15 cellular contexts compared by ENCODE assay signal in the genomic region with DNA sequence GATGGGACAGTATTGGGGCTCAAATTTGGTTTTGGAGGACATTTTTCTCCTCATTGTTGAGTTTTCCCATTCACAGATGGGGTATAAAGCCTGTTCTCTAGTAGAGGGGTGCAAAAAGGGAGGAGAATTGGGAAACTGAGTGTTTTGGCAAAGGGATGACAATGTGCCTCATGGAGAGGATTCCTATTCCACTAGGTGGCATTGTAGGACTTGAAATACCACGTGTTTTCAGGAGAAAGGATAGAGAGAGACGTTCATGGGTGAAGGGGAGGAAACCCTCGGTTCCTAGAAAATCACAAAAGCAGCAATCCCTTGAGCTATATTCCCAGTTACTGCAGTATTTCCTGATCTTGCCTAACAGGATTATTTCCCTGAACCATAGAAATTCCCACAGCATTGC.
DNase-seq lines count a peak whose midpoint lies in the region; ATAC-seq and TF ChIP-seq lines count a peak whose summit lies in the region.
"Had no signal": no experiment of that assay in that cellular context is flagged by ENCODE, and none has a peak within 500 bp of the region (broad histone marks: within the 10 kb centered on the region; RNA-seq: fewer than 3 reads in every experiment).

No MANE protein-coding gene starts in this region.

- no peaks in the 10 kb centered on the region for H3K4me1 ChIP-seq in breast epithelium
- H3K4me1 ChIP-seq in OCI-LY1 (ENCODE audit: insufficient read depth, low read length, severe bottlenecking), result no peaks in the 10 kb centered on the region
- no peaks in the 10 kb centered on the region for H3K4me1 ChIP-seq in endodermal cell (ENCODE audit: control insufficient read depth, insufficient read depth, low read length)
- H3K4me1 ChIP-seq: spleen had no signal

- intact Hi-C loops in MCF 10A (cut with micrococcal nuclease) (no loop called here), breast epithelium (cut with DNase I; ENCODE audit: low total_unique reads) (no loop called here)

- no peak for TF ChIP-seq CTCF in MCF 10A (IDR thresholded peaks at IDR 0.05; ENCODE audit: unreplicated experiment)
- TF ChIP-seq CTCF in breast epithelium (IDR thresholded peaks at IDR 0.05), result no peak
- TF ChIP-seq CTCF in OCI-LY1 (IDR thresholded peaks at IDR 0.05; ENCODE audit: low read length), result peak; percentile 17; the same call in 1 of the 2 replicates
- peak; percentile 42 for TF ChIP-seq CTCF in endodermal cell (conservative IDR thresholded peaks at IDR 0.05)

- H3F3A ChIP-seq in OCI-LY1 (ENCODE audit: insufficient read depth, low read length), result no peaks in the 10 kb centered on the region

- no peaks in the 10 kb centered on the region for H4K20me1 ChIP-seq in OCI-LY1 (ENCODE audit: insufficient read depth, low read length)

- no peak overlapping the region for H3K4me3 Mint-ChIP-seq in MCF 10A (ENCODE audit: unreplicated experiment)
- no peak overlapping the region for H3K4me3 Mint-ChIP-seq in endodermal cell
- H3K4me3 Mint-ChIP-seq: activated CD4-positive, alpha-beta memory T cell treated with anti-CD3 and anti-CD28 coated beads, Interleukin-2, amount 10 ng/mL, durations not matched to agents 7 days and 5 days; activated naive CD8-positive, alpha-beta T cell; B cell; T-cell had no signal

- no peak for TF ChIP-seq POLR2A in breast epithelium (IDR thresholded peaks at IDR 0.05)

- no peaks in the 10 kb centered on the region for H3K4me1 Mint-ChIP-seq in MCF 10A (ENCODE audit: insufficient read depth, unreplicated experiment)
- no peaks in the 10 kb centered on the region for H3K4me1 Mint-ChIP-seq in endodermal cell
- H3K4me1 Mint-ChIP-seq: activated CD4-positive, alpha-beta memory T cell treated with anti-CD3 and anti-CD28 coated beads, Interleukin-2, amount 10 ng/mL, durations not matched to agents 7 days and 5 days; B cell; T-cell had no signal

- H3K36me3 ChIP-seq in breast epithelium, result no peaks in the 10 kb centered on the region
- no peaks in the 10 kb centered on the region for H3K36me3 ChIP-seq in OCI-LY1 (ENCODE audit: insufficient read depth, low read length)
- H3K36me3 ChIP-seq in endodermal cell (ENCODE audit: control insufficient read depth, insufficient read depth, low read length), result no peaks in the 10 kb centered on the region
- H3K36me3 ChIP-seq: spleen had no signal

- no TSS peak for BruUV-seq in MCF 10A (replicated peaks; lab: Mats Ljungman, UMichigan)

- H3K27ac ChIP-seq in breast epithelium (no peak overlapping the region), OCI-LY1 (ENCODE audit: low read depth, low read length, poor library complexity, severe bottlenecking) (no peak overlapping the region), endodermal cell (ENCODE audit: low read depth, low read length) (no peak overlapping the region)
- H3K27ac ChIP-seq: dorsolateral prefrontal cortex, spleen had no signal

- H3K9me2 ChIP-seq in OCI-LY1 (ENCODE audit: low read depth, low read length), result no peaks in the 10 kb centered on the region

- POLR2A ChIA-PET in MCF 10A (lab: Yijun Ruan, JAX), result no interaction called here

- 69% methylated on average over 3 of the region's 3 CpGs; no CpG with 5 or more reads in 1 of the 2 experiments for WGBS in endodermal cell (ENCODE audit: insufficient coverage in 1 of 2, insufficient read length in 1 of 2), 2 experiments

- CTCF ChIA-PET in MCF 10A (lab: Yijun Ruan, JAX), result interaction anchor here (0.8 to 1.1 kb wide), 2 partner anchors 35 to 166 kb away, joined by 3 to 4 read pairs; no protein-coding TSS in a partner anchor

- H2AFZ ChIP-seq in OCI-LY1 (ENCODE audit: low read length), result no peak overlapping the region

- H3K9me3 Mint-ChIP-seq in MCF 10A (ENCODE audit: unreplicated experiment) (peaks cover 26% of the 10 kb centered on the region), endodermal cell (peaks cover 88% of the 10 kb centered on the region)

- H3K9ac ChIP-seq in OCI-LY1 (ENCODE audit: low read length) (no peak overlapping the region), endodermal cell (ENCODE audit: extremely low read depth, low read length, poor library complexity, severe bottlenecking) (no peak overlapping the region)

- ATAC-seq in HG03139 (IDR thresholded peaks at IDR 0.05; ENCODE audit: unreplicated experiment), result no peak
- no peak for ATAC-seq in GM21825 (IDR thresholded peaks at IDR 0.05; ENCODE audit: unreplicated experiment)
- ATAC-seq: T-cell had no signal

- H3K27me3 ChIP-seq in breast epithelium, result no peaks in the 10 kb centered on the region
- H3K27me3 ChIP-seq in OCI-LY1 (ENCODE audit: insufficient read depth, low read length), result no peaks in the 10 kb centered on the region
- H3K27me3 ChIP-seq in endodermal cell (ENCODE audit: control insufficient read depth, insufficient read depth, low read length, poor library complexity, severe bottlenecking), result no peaks in the 10 kb centered on the region
- H3K27me3 ChIP-seq: dorsolateral prefrontal cortex, spleen had no signal

- no peaks in the 10 kb centered on the region for H3K27me3 Mint-ChIP-seq in MCF 10A (ENCODE audit: insufficient read depth, unreplicated experiment)
- peaks cover 6% of the 10 kb centered on the region for H3K27me3 Mint-ChIP-seq in endodermal cell (ENCODE audit: insufficient read depth)
- H3K27me3 Mint-ChIP-seq: activated CD4-positive, alpha-beta memory T cell treated with anti-CD3 and anti-CD28 coated beads, Interleukin-2, amount 10 ng/mL, durations not matched to agents 7 days and 5 days; activated naive CD8-positive, alpha-beta T cell; B cell had no signal

- H3K36me3 Mint-ChIP-seq in MCF 10A (ENCODE audit: insufficient read depth, unreplicated experiment), result no peaks in the 10 kb centered on the region
- H3K36me3 Mint-ChIP-seq in endodermal cell (ENCODE audit: low read depth), result no peaks in the 10 kb centered on the region

- no peak overlapping the region for H3K4me3 ChIP-seq in breast epithelium
- H3K4me3 ChIP-seq in OCI-LY1 (ENCODE audit: low read depth, low read length, poor library complexity, severe bottlenecking), result no peak overlapping the region
- peak overlapping the region; percentile 42 for H3K4me3 ChIP-seq in endodermal cell (ENCODE audit: low read length)
- H3K4me3 ChIP-seq: dorsolateral prefrontal cortex, spleen had no signal

- H3K79me2 ChIP-seq in OCI-LY1 (ENCODE audit: insufficient read depth, low read length), result no peaks in the 10 kb centered on the region

- H3K9me3 ChIP-seq in breast epithelium, result peaks cover 54 to 84% of the 10 kb centered on the region in 2 donors
- peaks cover 26% of the 10 kb centered on the region for H3K9me3 ChIP-seq in OCI-LY1 (ENCODE audit: low read length)
- peaks cover 74% of the 10 kb centered on the region for H3K9me3 ChIP-seq in endodermal cell (ENCODE audit: control insufficient read depth, low read length)

- no peak overlapping the region for H3K27ac Mint-ChIP-seq in MCF 10A (ENCODE audit: low read depth, unreplicated experiment)
- H3K27ac Mint-ChIP-seq in endodermal cell, result no peak overlapping the region
- H3K27ac Mint-ChIP-seq: activated CD4-positive, alpha-beta memory T cell treated with anti-CD3 and anti-CD28 coated beads, Interleukin-2, amount 10 ng/mL, durations not matched to agents 7 days and 5 days; activated naive CD8-positive, alpha-beta T cell; B cell; T-cell had no signal

- H3K4me2 ChIP-seq in OCI-LY1 (ENCODE audit: low read length), result no peak overlapping the region

- DNase-seq in MCF 10A (ENCODE audit: unreplicated experiment), result peak; percentile 22
- DNase-seq in breast epithelium (ENCODE audit: low spot score in 2 of 2), result no peak
- no peak for DNase-seq in endodermal cell
- DNase-seq in occipital lobe (lab: John Stamatoyannopoulos, UW), result no peak
- no peak for DNase-seq in stimulated activated naive CD4-positive, alpha-beta T cell (lab: John Stamatoyannopoulos, UW)
- DNase-seq: activated CD4-positive, alpha-beta memory T cell treated with anti-CD3 and anti-CD28 coated beads, Interleukin-2, amount 10 ng/mL, durations not matched to agents 7 days and 5 days; dorsolateral prefrontal cortex; NCI-H2081 treated with DMSO at 0.1 percent for 48 hours; spleen; T-cell had no signal

Comparison
In these comparisons a context has a peak if more than half of its experiments do, and no peak if none do; other contexts are left out.
1. CTCF ChIP-seq: peak in OCI-LY1 (single experiment) and endodermal cell (single experiment); none in MCF 10A (single experiment) and breast epithelium (0 of 3).